Comparison of ENCODE assay signal across 24 cellular contexts in genomic region chr5:31098811-31099210, GRCh38.
"Had no signal": no experiment of that assay in that cellular context is flagged by ENCODE, and none has a peak within 500 bp of the region (broad histone marks: within the 10 kb centered on the region; RNA-seq: fewer than 3 reads in every experiment).

No MANE protein-coding gene starts in this region.

- DNase-seq: colonic mucosa; cortex of kidney; effector memory CD4-positive, alpha-beta T cell; erythroblast; esophagus squamous epithelium; foreskin fibroblast; heart left ventricle; hypothalamus; immature natural killer cell; islet precursor cell; left cardiac atrium; left lung; left ventricle myocardium superior; lower lobe of right lung; mesenchymal stem cell; midbrain; naive thymus-derived CD8-positive, alpha-beta T cell had no signal

- H3K4me3 Mint-ChIP-seq: dendritic cell treated with granulocyte-macrophage colony-stimulating factor and Interleukin-4, amounts not matched to agents 40 ng/mL and 50 ng/mL, for 4 days; immature natural killer cell; naive thymus-derived CD8-positive, alpha-beta T cell had no signal

- H3K79me2 ChIP-seq: hepatocyte had no signal

- H3K27ac Mint-ChIP-seq: dendritic cell treated with granulocyte-macrophage colony-stimulating factor and Interleukin-4, amounts not matched to agents 40 ng/mL and 50 ng/mL, for 4 days; immature natural killer cell; naive thymus-derived CD8-positive, alpha-beta T cell had no signal

- H3K9me3 Mint-ChIP-seq: dendritic cell treated with granulocyte-macrophage colony-stimulating factor and Interleukin-4, amounts not matched to agents 40 ng/mL and 50 ng/mL, for 4 days had no signal

- H3K36me3 Mint-ChIP-seq: immature natural killer cell; naive thymus-derived CD8-positive, alpha-beta T cell had no signal

- H3K4me2 ChIP-seq: hepatocyte had no signal

- H3K4me1 Mint-ChIP-seq: immature natural killer cell; naive thymus-derived CD8-positive, alpha-beta T cell had no signal

- H3K27me3 ChIP-seq: colonic mucosa, esophagus squamous epithelium, gastroesophageal sphincter, heart left ventricle, hepatocyte, left lung had no signal

- H3K27ac ChIP-seq: colonic mucosa, epithelial cell of prostate, esophagus squamous epithelium, gastroesophageal sphincter, heart left ventricle, hepatocyte, left lung, lower lobe of right lung had no signal

- H3K4me3 ChIP-seq: colonic mucosa, esophagus squamous epithelium, gastroesophageal sphincter, heart left ventricle, hepatocyte, left lung, lower lobe of right lung had no signal

- H3K27me3 Mint-ChIP-seq: dendritic cell treated with granulocyte-macrophage colony-stimulating factor and Interleukin-4, amounts not matched to agents 40 ng/mL and 50 ng/mL, for 4 days; naive thymus-derived CD8-positive, alpha-beta T cell had no signal

- H3K36me3 ChIP-seq: colonic mucosa, esophagus squamous epithelium, gastroesophageal sphincter, heart left ventricle, left lung, lower lobe of right lung had no signal

- H3K4me1 ChIP-seq: colonic mucosa, esophagus squamous epithelium, left lung, lower lobe of right lung had no signal

- ATAC-seq: esophagus mucosa; gastroesophageal sphincter; heart left ventricle; left cardiac atrium; left lung; left ventricle myocardium superior; lower lobe of right lung; naive thymus-derived CD8-positive, alpha-beta T cell had no signal

- FAIRE-seq: endothelial cell of umbilical vein, frontal cortex had no signal
